In the genomic region with DNA sequence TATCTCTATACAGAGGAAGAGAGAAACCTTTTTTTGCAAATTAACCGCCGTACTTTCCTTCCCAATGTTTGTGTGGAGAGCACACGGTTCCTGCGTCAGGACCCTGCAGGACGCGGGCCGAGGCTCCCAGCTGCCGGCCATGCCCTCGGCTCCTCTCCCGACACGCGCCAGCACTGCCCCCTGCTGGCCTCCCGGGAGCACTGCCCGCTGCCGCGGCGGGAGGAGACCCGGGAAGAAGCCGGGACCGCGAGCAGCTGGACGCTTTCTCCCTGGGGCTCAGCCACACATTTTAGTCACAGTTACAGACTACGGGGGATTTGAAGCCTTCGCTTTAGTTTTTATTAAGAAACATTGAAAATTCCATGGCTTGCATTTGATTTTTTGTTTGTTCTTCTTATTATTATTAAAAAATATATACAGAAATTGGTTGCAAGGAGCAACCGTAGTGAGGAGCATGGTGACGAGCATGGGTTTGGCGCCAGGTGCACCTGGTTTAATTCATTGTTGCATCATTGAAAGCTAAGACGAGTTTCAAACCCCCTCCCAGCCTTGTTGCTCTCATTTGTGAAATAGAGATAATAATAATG, we compare ENCODE assay signal across 8 cellular contexts.
A peak's percentile ranks its signal among the peaks of the same experiment; 100 is the strongest.
DNase-seq lines count a peak whose midpoint lies in the region; ATAC-seq and TF ChIP-seq lines count a peak whose summit lies in the region.

No MANE protein-coding gene starts in this region.

- CTCF ChIA-PET in activated CD4-positive, alpha-beta memory T cell treated with anti-CD3 and anti-CD28 coated beads for 36 hours (lab: Charles Lee): interaction anchor here (0.6 to 1.5 kb wide), 11 partner anchors 36 to 850 kb away, joined by 3 to 10 read pairs (median 4); no protein-coding TSS in a partner anchor

- DNase-seq in AG09319 (ENCODE audit: extremely low read depth, low read depth): no peak
- peak; percentile 61 for DNase-seq in NCI-H345 treated with DMSO at 0.1 percent for 48 hours (lab: John Stamatoyannopoulos, UW; ENCODE audit: unreplicated experiment)
- peak; percentile 75 for DNase-seq in activated CD4-positive, alpha-beta memory T cell treated with anti-CD3 and anti-CD28 coated beads for 36 hours
- DNase-seq in endothelial cell (ENCODE audit: low spot score): peak; percentile 95
- DNase-seq in middle frontal gyrus (ENCODE audit: extremely low spot score, low spot score): peak; percentile 74
- DNase-seq in stimulated activated CD8-positive, alpha-beta memory T cell treated with anti-CD3 and anti-CD28 coated beads, Interleukin-7, amount 100 ng/mL, for 48 hours (ENCODE audit: extremely low read depth in 1 of 2, low read depth in 1 of 2): peak; percentile 25 to 32

- intact Hi-C loops in activated CD4-positive, alpha-beta memory T cell treated with anti-CD3 and anti-CD28 coated beads for 36 hours (cut with micrococcal nuclease): loop anchor here (2.0 kb wide), 1 partner anchor 848 kb away; no protein-coding TSS in a partner anchor

- peaks cover 9% of the 10 kb centered on the region for H3K27me3 Mint-ChIP-seq in activated CD4-positive, alpha-beta memory T cell treated with anti-CD3 and anti-CD28 coated beads for 36 hours
- peaks cover 2% of the 10 kb centered on the region for H3K27me3 Mint-ChIP-seq in endothelial cell (ENCODE audit: unreplicated experiment)

- peaks cover 2% of the 10 kb centered on the region for H3K36me3 Mint-ChIP-seq in activated CD4-positive, alpha-beta memory T cell treated with anti-CD3 and anti-CD28 coated beads for 36 hours
- no peaks in the 10 kb centered on the region for H3K36me3 Mint-ChIP-seq in endothelial cell (ENCODE audit: low read depth, unreplicated experiment)

- peak; percentile 88 for ATAC-seq in GM18867 (IDR thresholded peaks at IDR 0.05; ENCODE audit: unreplicated experiment)
- peak; percentile 78 for ATAC-seq in HG03108 (IDR thresholded peaks at IDR 0.05; ENCODE audit: unreplicated experiment)

- H3K4me3 Mint-ChIP-seq in activated CD4-positive, alpha-beta memory T cell treated with anti-CD3 and anti-CD28 coated beads for 36 hours: no peak overlapping the region
- no peak overlapping the region for H3K4me3 Mint-ChIP-seq in endothelial cell (ENCODE audit: unreplicated experiment)

- H3K9me3 Mint-ChIP-seq in activated CD4-positive, alpha-beta memory T cell treated with anti-CD3 and anti-CD28 coated beads for 36 hours: peaks cover 4% of the 10 kb centered on the region
- H3K9me3 Mint-ChIP-seq in endothelial cell (ENCODE audit: unreplicated experiment): no peaks in the 10 kb centered on the region

- H3K4me1 Mint-ChIP-seq in activated CD4-positive, alpha-beta memory T cell treated with anti-CD3 and anti-CD28 coated beads for 36 hours (ENCODE audit: low read depth): no peaks in the 10 kb centered on the region
- H3K4me1 Mint-ChIP-seq in endothelial cell (ENCODE audit: unreplicated experiment): no peaks in the 10 kb centered on the region

- no peak overlapping the region for H3K27ac Mint-ChIP-seq in activated CD4-positive, alpha-beta memory T cell treated with anti-CD3 and anti-CD28 coated beads for 36 hours
- H3K27ac Mint-ChIP-seq in endothelial cell (ENCODE audit: unreplicated experiment): no peak overlapping the region

- peak; percentile 38 for TF ChIP-seq CTCF in AG09319 (IDR thresholded peaks at IDR 0.05; ENCODE audit: low read depth, low read length)
- TF ChIP-seq CTCF in endothelial cell (IDR thresholded peaks at IDR 0.05; ENCODE audit: unreplicated experiment): peak; percentile 94

- POLR2A ChIA-PET in activated CD4-positive, alpha-beta memory T cell treated with anti-CD3 and anti-CD28 coated beads for 36 hours (lab: Charles Lee): no interaction called here
